In the genomic region with DNA sequence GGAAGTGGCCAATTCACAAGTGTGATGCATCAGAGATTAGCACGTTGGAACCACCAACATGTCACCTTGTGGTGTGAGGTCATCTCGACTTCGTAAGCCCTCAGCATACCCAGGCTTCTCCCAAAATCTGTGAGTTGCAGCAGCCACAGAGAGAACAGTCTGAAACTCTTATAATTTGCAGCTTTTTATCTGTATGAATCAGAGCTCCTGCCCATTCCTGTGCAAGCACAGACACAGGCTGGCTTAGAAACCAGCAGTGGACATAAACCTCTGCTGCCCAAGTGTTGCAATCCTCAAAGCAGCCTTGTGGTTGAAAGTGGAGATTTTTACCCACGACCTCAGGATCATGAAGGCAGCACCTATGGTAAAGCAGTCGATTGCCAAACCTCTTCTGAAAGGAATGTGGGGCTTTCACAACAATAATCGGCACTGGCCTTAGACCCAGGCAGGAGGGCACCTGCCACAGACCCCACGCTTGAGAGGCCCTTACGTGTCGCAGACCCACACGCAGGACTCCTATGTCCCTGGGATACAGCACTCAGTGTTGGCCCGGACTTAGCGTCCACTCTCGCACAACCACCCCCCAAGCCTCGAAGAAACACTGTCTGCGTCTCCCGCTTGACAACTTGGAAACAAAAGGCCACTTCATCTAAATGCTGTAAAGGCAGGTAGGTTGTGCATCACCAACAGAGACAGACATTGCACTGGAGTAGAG, we compare ENCODE assay signal across 14 cellular contexts. TPM values are rescaled to one million over a fixed set of nuclear protein-coding genes. Genes with fewer than 3 reads are reported as not detected.
A peak's percentile ranks its signal among the peaks of the same experiment; 100 is the strongest.
DNase-seq lines count a peak whose midpoint lies in the region; ATAC-seq and TF ChIP-seq lines count a peak whose summit lies in the region.
"Had no signal": no experiment of that assay in that cellular context is flagged by ENCODE, and none has a peak within 500 bp of the region (broad histone marks: within the 10 kb centered on the region; RNA-seq: fewer than 3 reads in every experiment).

No MANE protein-coding gene starts in this region.

- DNase-seq in NK-92 treated with Interleukin-12 subunit alpha and Interleukin-12 subunit beta, amount 100 ng/mL, for 24 hours (lab: John Stamatoyannopoulos, UW), result peak; percentile 48
- DNase-seq in NK-92 (lab: John Stamatoyannopoulos, UW; ENCODE audit: unreplicated experiment) (no peak), amniotic epithelial cell (ENCODE audit: low read depth) (peak; percentile 99), hepatic stellate cell (ENCODE audit: low spot score) (peak; percentile 68), stromal cell of bone marrow (ENCODE audit: low read depth) (peak; percentile 65), AML-193 (lab: John Stamatoyannopoulos, UW) (no peak), GM23338 (ENCODE audit: low spot score) (no peak), globus pallidus (ENCODE audit: low spot score) (no peak)
- DNase-seq: 8988T; activated T-cell treated with anti-CD3 and anti-CD28 coated beads, Interleukin-2, amount 50 U/mL, for 24 hours; DMS 273 treated with DMSO at 0.1 percent for 48 hours; effector CD8-positive, alpha-beta T cell; NCI-H2171; thyroid gland had no signal

- peaks cover 13% of the 10 kb centered on the region for H3K4me1 ChIP-seq in GM23338 (ENCODE audit: insufficient read depth)
- H3K4me1 ChIP-seq: thyroid gland had no signal

- TF ChIP-seq CTCF in GM23338 (conservative IDR thresholded peaks at IDR 0.05; ENCODE audit: low read depth in 2 of 2), result no peak

- no peaks in the 10 kb centered on the region for H3K9me2 ChIP-seq in GM23338 (ENCODE audit: insufficient read depth)

- H4K20me1 ChIP-seq in GM23338 (replicated peaks; ENCODE audit: insufficient read depth), result no peaks in the 10 kb centered on the region

- no peak overlapping the region for H3K4me3 ChIP-seq in GM23338
- H3K4me3 ChIP-seq: thyroid gland had no signal

- no peak overlapping the region for H3K27ac ChIP-seq in GM23338 (ENCODE audit: low read depth)
- H3K27ac ChIP-seq: thyroid gland had no signal

- H3K36me3 Mint-ChIP-seq in GM23338 (ENCODE audit: low read depth), result no peaks in the 10 kb centered on the region; the same call in 1 of the 3 replicates

- H3K4me1 Mint-ChIP-seq in GM23338, result peaks cover 21% of the 10 kb centered on the region

- H3K36me3 ChIP-seq in GM23338 (ENCODE audit: insufficient read depth), result no peaks in the 10 kb centered on the region
- H3K36me3 ChIP-seq: thyroid gland had no signal

- no peaks in the 10 kb centered on the region for H3F3A ChIP-seq in GM23338 (replicated peaks; ENCODE audit: low read depth)

- H3K27ac Mint-ChIP-seq in GM23338, result no peak overlapping the region
- H3K27ac Mint-ChIP-seq: activated T-cell treated with anti-CD3 and anti-CD28 coated beads, Interleukin-2, amount 50 U/mL, for 24 hours had no signal

- no peak overlapping the region for H2AFZ ChIP-seq in GM23338

- no peaks in the 10 kb centered on the region for H3K79me2 ChIP-seq in GM23338 (replicated peaks; ENCODE audit: insufficient read depth)

- H3K4me2 ChIP-seq in GM23338, result no peak overlapping the region

- H3K27me3 ChIP-seq in GM23338 (ENCODE audit: insufficient read depth), result no peaks in the 10 kb centered on the region
- H3K27me3 ChIP-seq: thyroid gland had no signal

- H3K9me3 Mint-ChIP-seq in GM23338, result no peaks in the 10 kb centered on the region; the same call in 2 of the 3 replicates
- H3K9me3 Mint-ChIP-seq: activated T-cell treated with anti-CD3 and anti-CD28 coated beads, Interleukin-2, amount 50 U/mL, for 24 hours had no signal

- peaks cover 15% of the 10 kb centered on the region for H3K27me3 Mint-ChIP-seq in GM23338 (ENCODE audit: insufficient read depth, low read depth, poor library complexity)
- H3K27me3 Mint-ChIP-seq: activated T-cell treated with anti-CD3 and anti-CD28 coated beads, Interleukin-2, amount 50 U/mL, for 24 hours had no signal

- H3K4me3 Mint-ChIP-seq in GM23338, result no peak overlapping the region
- H3K4me3 Mint-ChIP-seq: activated T-cell treated with anti-CD3 and anti-CD28 coated beads, Interleukin-2, amount 50 U/mL, for 24 hours had no signal

- ATAC-seq in GM23338, result no peak

TF ChIP-seq in GM23338, 12 proteins besides CTCF, POLR2A, EP300 and RAD21:
- TF ChIP-seq, protein P1, sequence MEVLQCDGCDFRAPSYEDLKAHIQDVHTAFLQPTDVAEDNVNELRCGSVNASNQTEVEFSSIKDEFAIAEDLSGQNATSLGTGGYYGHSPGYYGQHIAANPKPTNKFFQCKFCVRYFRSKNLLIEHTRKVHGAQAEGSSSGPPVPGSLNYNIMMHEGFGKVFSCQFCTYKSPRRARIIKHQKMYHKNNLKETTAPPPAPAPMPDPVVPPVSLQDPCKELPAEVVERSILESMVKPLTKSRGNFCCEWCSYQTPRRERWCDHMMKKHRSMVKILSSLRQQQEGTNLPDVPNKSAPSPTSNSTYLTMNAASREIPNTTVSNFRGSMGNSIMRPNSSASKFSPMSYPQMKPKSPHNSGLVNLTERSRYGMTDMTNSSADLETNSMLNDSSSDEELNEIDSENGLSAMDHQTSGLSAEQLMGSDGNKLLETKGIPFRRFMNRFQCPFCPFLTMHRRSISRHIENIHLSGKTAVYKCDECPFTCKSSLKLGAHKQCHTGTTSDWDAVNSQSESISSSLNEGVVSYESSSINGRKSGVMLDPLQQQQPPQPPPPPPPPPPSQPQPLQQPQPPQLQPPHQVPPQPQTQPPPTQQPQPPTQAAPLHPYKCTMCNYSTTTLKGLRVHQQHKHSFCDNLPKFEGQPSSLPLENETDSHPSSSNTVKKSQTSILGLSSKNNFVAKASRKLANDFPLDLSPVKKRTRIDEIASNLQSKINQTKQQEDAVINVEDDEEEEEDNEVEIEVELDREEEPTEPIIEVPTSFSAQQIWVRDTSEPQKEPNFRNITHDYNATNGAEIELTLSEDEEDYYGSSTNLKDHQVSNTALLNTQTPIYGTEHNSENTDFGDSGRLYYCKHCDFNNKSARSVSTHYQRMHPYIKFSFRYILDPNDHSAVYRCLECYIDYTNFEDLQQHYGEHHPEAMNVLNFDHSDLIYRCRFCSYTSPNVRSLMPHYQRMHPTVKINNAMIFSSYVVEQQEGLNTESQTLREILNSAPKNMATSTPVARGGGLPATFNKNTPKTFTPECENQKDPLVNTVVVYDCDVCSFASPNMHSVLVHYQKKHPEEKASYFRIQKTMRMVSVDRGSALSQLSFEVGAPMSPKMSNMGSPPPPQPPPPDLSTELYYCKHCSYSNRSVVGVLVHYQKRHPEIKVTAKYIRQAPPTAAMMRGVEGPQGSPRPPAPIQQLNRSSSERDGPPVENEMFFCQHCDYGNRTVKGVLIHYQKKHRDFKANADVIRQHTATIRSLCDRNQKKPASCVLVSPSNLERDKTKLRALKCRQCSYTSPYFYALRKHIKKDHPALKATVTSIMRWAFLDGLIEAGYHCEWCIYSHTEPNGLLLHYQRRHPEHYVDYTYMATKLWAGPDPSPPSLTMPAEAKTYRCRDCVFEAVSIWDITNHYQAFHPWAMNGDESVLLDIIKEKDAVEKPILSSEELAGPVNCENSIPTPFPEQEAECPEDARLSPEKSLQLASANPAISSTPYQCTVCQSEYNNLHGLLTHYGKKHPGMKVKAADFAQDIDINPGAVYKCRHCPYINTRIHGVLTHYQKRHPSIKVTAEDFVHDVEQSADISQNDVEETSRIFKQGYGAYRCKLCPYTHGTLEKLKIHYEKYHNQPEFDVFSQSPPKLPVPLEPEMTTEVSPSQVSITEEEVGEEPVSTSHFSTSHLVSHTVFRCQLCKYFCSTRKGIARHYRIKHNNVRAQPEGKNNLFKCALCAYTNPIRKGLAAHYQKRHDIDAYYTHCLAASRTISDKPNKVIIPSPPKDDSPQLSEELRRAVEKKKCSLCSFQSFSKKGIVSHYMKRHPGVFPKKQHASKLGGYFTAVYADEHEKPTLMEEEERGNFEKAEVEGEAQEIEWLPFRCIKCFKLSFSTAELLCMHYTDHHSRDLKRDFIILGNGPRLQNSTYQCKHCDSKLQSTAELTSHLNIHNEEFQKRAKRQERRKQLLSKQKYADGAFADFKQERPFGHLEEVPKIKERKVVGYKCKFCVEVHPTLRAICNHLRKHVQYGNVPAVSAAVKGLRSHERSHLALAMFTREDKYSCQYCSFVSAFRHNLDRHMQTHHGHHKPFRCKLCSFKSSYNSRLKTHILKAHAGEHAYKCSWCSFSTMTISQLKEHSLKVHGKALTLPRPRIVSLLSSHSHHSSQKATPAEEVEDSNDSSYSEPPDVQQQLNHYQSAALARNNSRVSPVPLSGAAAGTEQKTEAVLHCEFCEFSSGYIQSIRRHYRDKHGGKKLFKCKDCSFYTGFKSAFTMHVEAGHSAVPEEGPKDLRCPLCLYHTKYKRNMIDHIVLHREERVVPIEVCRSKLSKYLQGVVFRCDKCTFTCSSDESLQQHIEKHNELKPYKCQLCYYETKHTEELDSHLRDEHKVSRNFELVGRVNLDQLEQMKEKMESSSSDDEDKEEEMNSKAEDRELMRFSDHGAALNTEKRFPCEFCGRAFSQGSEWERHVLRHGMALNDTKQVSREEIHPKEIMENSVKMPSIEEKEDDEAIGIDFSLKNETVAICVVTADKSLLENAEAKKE (CRISPR knock-in tag; IDR thresholded peaks at IDR 0.05), result no peak
- TF ChIP-seq POLR2AphosphoS5 (IDR thresholded peaks at IDR 0.05; ENCODE audit: low read depth) (no peak), EZH2phosphoT487 (IDR thresholded peaks at IDR 0.05; ENCODE audit: unreplicated experiment) (no peak)
- TF ChIP-seq, protein P2, sequence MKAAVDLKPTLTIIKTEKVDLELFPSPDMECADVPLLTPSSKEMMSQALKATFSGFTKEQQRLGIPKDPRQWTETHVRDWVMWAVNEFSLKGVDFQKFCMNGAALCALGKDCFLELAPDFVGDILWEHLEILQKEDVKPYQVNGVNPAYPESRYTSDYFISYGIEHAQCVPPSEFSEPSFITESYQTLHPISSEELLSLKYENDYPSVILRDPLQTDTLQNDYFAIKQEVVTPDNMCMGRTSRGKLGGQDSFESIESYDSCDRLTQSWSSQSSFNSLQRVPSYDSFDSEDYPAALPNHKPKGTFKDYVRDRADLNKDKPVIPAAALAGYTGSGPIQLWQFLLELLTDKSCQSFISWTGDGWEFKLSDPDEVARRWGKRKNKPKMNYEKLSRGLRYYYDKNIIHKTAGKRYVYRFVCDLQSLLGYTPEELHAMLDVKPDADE (IDR thresholded peaks at IDR 0.05), result no peak

RNA-seq across cellular contexts. Expression of a gene that starts 24.5 kb away (rescaled TPM):
- 0.89 and 1.6 TPM in 2 replicates for total RNA-seq in GM23338 (2014; rRNA removed; shearing (Covaris generic))
- 0.32 and 0.94 TPM in 2 replicates for polyA plus RNA-seq in GM23338 (2016; fragmentation: Nextera tagmentation; extraction: Ambion mirVana)

RNA-seq across cellular contexts. Expression of a gene that starts 29.6 kb away (rescaled TPM):
- 6.5 and 7.2 TPM in 2 replicates for total RNA-seq in GM23338 (2014; rRNA removed; shearing (Covaris generic))
- 2.3 and 3.2 TPM in 2 replicates for polyA plus RNA-seq in GM23338 (2016; fragmentation: Nextera tagmentation; extraction: Ambion mirVana)

RNA-seq across cellular contexts. Expression of a gene that starts 39.5 kb away (rescaled TPM):
- total RNA-seq in GM23338 (2014; rRNA removed; shearing (Covaris generic)), result 1.4 and 1.6 TPM in 2 replicates
- 4.5 and 5.1 TPM in 2 replicates for polyA plus RNA-seq in GM23338 (2016; fragmentation: Nextera tagmentation; extraction: Ambion mirVana)

Comparison
In these comparisons a context has a peak if more than half of its experiments do, and no peak if none do; other contexts are left out.
1. DNase-seq: peak in NK-92 treated with Interleukin-12 subunit alpha and Interleukin-12 subunit beta, amount 100 ng/mL, for 24 hours (single experiment), amniotic epithelial cell (single experiment), hepatic stellate cell (single experiment) and stromal cell of bone marrow (single experiment); none in NK-92 (single experiment), AML-193 (0 of 2), GM23338 (single experiment) and globus pallidus (single experiment).